ENCODE assay signal across 8 cellular contexts in genomic region chr1:170074250-170075157, GRCh38. TPM values are rescaled to one million over a fixed set of nuclear protein-coding genes. Genes with fewer than 3 reads are reported as not detected.
DNase-seq lines count a peak whose midpoint lies in the region; ATAC-seq, FAIRE-seq and TF ChIP-seq lines count a peak whose summit lies in the region.

Gene KIFAP3, minus strand, starts transcription at chr1:170074695. Its CDS starts 228 bp downstream, at chr1:170074467.

- peak; percentile 99 for ATAC-seq in GM18867 (IDR thresholded peaks at IDR 0.05; ENCODE audit: unreplicated experiment)
- ATAC-seq in HG03108 (IDR thresholded peaks at IDR 0.05; ENCODE audit: unreplicated experiment) = peak; percentile 97

- H3K27ac ChIP-seq in ACC112 (ENCODE audit: low read depth, low read length) = peak within 1 kb of the TSS; percentile 66
- H3K27ac ChIP-seq in VCaP = peak within 1 kb of the TSS; percentile 62; the same call in 1 of the 2 replicates
- peak within 1 kb of the TSS; percentile 84 for H3K27ac ChIP-seq in mammary epithelial cell (ENCODE audit: insufficient read depth, low read depth, low read length)
- no peak within 1 kb of the TSS for H3K27ac ChIP-seq in iPS-20b (ENCODE audit: low read length)
- peak within 1 kb of the TSS; percentile 73 to 95 for H3K27ac ChIP-seq in small intestine (ENCODE audit: low read depth in 1 of 2, low read length in 1 of 2)

- dilution Hi-C loops in mammary epithelial cell (cut with HindIII; ENCODE audit: low sequenced_read_pairs) = no loop called here

- in situ Hi-C loops in mammary epithelial cell (cut with MboI; ENCODE audit: low sequenced_read_pairs in 2 of 2) = loop anchor here in 1 of 2 donors (25.0 kb wide), 1 partner anchor 112 kb away; no protein-coding TSS in a partner anchor

- H3K79me2 ChIP-seq in ACC112 (ENCODE audit: control insufficient read depth, insufficient read depth, low read length, unreplicated experiment) (peaks cover 40% of the 10 kb centered on the region), mammary epithelial cell (ENCODE audit: insufficient read depth, low read length) (peaks cover 43% of the 10 kb centered on the region)

- H3K4me3 ChIP-seq in ACC112 (ENCODE audit: low read depth, low read length) = peak within 1 kb of the TSS; percentile 96
- H3K4me3 ChIP-seq in mammary epithelial cell (replicated peaks in 1 of 3; ENCODE audit: insufficient read depth in 1 of 3, low read depth in 2 of 3, low read length in 3 of 3) = peak within 1 kb of the TSS; percentile 89 to 94 (median 93)
- H3K4me3 ChIP-seq in iPS-20b (ENCODE audit: low read length) = peak within 1 kb of the TSS; percentile 85
- peak within 1 kb of the TSS; percentile 27 to 83 for H3K4me3 ChIP-seq in small intestine (ENCODE audit: low read depth in 1 of 2, low read length in 2 of 2)

- peak within 1 kb of the TSS; percentile 76 for H3K4me2 ChIP-seq in mammary epithelial cell (ENCODE audit: insufficient read depth, low read depth, low read length)

- CTCF ChIA-PET in mammary epithelial cell (lab: Charles Lee; ENCODE audit: low non-redundant PET) = no interaction called here

- DNase-seq in NCI-H2196 (lab: John Stamatoyannopoulos, UW; ENCODE audit: unreplicated experiment) (peak; percentile 94), mammary epithelial cell (peak; percentile 99), small intestine (peak; percentile 98)

- intact Hi-C loops in mammary epithelial cell (cut with micrococcal nuclease) = loop anchor here (2.0 to 5.0 kb wide), 3 partner anchors 64 to 458 kb away; partner anchors contain the start of gene GORAB

- whole genome bisulfite sequencing in mammary epithelial cell (ENCODE audit: low coverage, missing lambda C conversion rate) = under 1% methylated on average over 20 of the region's 39 CpGs
- 0 to 1% (median 1%) methylated on average over 38 to 39 of the region's 39 CpGs for WGBS in small intestine, 3 donors

- H3K27me3 ChIP-seq in ACC112 (ENCODE audit: insufficient read depth, low read length) = no peaks in the 10 kb centered on the region
- H3K27me3 ChIP-seq in mammary epithelial cell (ENCODE audit: insufficient read depth, low read length) = no peaks in the 10 kb centered on the region
- H3K27me3 ChIP-seq in iPS-20b (ENCODE audit: insufficient read depth, low read length) = no peaks in the 10 kb centered on the region
- peaks cover 0 to 2% of the 10 kb centered on the region in 2 donors for H3K27me3 ChIP-seq in small intestine (ENCODE audit: control insufficient read depth in 2 of 2, insufficient read depth in 2 of 2, low read length in 2 of 2)

- H3K9ac ChIP-seq in mammary epithelial cell (ENCODE audit: insufficient read depth, low read length) (peak within 1 kb of the TSS; percentile 91), iPS-20b (ENCODE audit: low read depth, low read length) (peak within 1 kb of the TSS; percentile 66; the same call in 1 of the 2 replicates)

- no peaks in the 10 kb centered on the region for H4K20me1 ChIP-seq in mammary epithelial cell (ENCODE audit: insufficient read depth, low read length)

- H2AFZ ChIP-seq in ACC112 (ENCODE audit: low read length, unreplicated experiment) (peak within 1 kb of the TSS; percentile 99), mammary epithelial cell (ENCODE audit: low read depth, low read length) (peak within 1 kb of the TSS; percentile 99)

- no TSS peak for BruUV-seq in mammary epithelial cell (replicated peaks; lab: Mats Ljungman, UMichigan)

- H3K36me3 ChIP-seq in ACC112 (ENCODE audit: insufficient read depth, low read length) (no peaks in the 10 kb centered on the region), mammary epithelial cell (ENCODE audit: insufficient read depth, low read length) (no peaks in the 10 kb centered on the region), iPS-20b (ENCODE audit: insufficient read depth, low read depth, low read length) (no peaks in the 10 kb centered on the region), small intestine (ENCODE audit: control insufficient read depth in 2 of 2, insufficient read depth in 2 of 2, low read length in 2 of 2) (no peaks in the 10 kb centered on the region)

- no peak for FAIRE-seq in small intestine (lab: Jason Lieb, UNC)

- H3K4me1 ChIP-seq in ACC112 (ENCODE audit: control insufficient read depth, insufficient read depth, low read length, unreplicated experiment) (peaks cover 7% of the 10 kb centered on the region), mammary epithelial cell (ENCODE audit: insufficient read depth, low read length) (peaks cover 5% of the 10 kb centered on the region), iPS-20b (ENCODE audit: insufficient read depth, low read length) (peaks cover 6% of the 10 kb centered on the region; the same call in 1 of the 2 replicates), small intestine (ENCODE audit: control insufficient read depth in 2 of 2, insufficient read depth in 1 of 2, low read depth in 1 of 2, low read length in 1 of 2) (peaks cover 1 to 4% of the 10 kb centered on the region in 2 donors)

- TF ChIP-seq CTCF in VCaP (conservative IDR thresholded peaks at IDR 0.05) = peak; percentile 77
- peak; percentile 52 to 67 for TF ChIP-seq CTCF in mammary epithelial cell (conservative IDR thresholded peaks at IDR 0.05 in 1 of 2, IDR thresholded peaks at IDR 0.05 in 1 of 2; ENCODE audit: extremely low read depth in 1 of 2, insufficient read depth in 1 of 2, low read depth in 1 of 2, low read length in 2 of 2)

- H3K9me3 ChIP-seq in mammary epithelial cell (replicated peaks; ENCODE audit: insufficient read depth, low read length) (peaks cover 7% of the 10 kb centered on the region), iPS-20b (ENCODE audit: insufficient read depth, low read depth, low read length) (peaks cover 6% of the 10 kb centered on the region; the same call in 1 of the 2 replicates), small intestine (ENCODE audit: control insufficient read depth, low read depth) (peaks cover 1% of the 10 kb centered on the region)

RNA-seq across cellular contexts. Expression of gene KIFAP3, which starts in this region (rescaled TPM):
- 10 to 100 TPM; 28.8 to 33.9 TPM for total RNA-seq in mammary epithelial cell
- polyA plus RNA-seq in mammary epithelial cell (18.3 TPM), small intestine (10 to 100 TPM; 10.5 to 15.2 (median 14.1) TPM)
- 19.2 TPM for polyA minus RNA-seq in mammary epithelial cell
